7 cellular contexts compared by ENCODE assay signal in the genomic region with DNA sequence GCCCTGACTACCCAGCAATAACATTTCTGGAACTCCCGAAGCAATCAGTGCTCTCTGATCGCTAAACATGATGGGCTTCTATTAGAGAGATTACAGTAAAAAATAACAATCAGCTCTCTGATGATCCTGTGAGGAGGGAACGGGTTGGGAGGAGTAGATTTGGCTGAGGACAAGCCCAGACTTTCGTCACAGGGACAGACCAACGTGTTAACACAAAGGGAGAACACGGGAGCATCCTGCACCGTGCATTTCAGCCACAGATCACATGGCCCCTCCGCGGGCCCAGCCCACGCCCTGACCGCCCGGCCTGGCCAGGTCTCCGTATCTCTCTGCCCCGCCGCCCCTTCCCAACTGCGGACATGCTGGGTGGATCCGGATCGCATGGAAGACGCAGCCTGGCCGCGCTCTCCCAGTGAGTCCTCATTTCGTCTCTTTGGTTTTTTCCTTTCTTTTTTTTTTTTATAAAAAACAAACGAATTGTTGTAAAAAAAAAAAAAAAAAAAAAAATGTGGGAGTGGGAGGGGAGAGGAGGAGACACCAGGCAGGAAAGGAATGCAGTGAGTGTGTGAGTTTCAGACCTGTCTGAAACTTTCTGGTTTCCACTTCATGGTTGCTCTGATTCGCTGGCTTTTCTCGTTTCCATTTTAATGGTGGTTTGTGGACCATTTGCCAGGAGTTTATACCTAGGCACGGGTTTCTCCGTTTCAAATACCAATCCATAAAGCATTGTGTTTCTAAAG.
DNase-seq lines count a peak whose midpoint lies in the region; ATAC-seq, FAIRE-seq and TF ChIP-seq lines count a peak whose summit lies in the region.

No MANE protein-coding gene starts in this region.

- H3K9ac ChIP-seq in PC-3 (ENCODE audit: low read length) (peak overlapping the region; percentile 85), duodenal mucosa (ENCODE audit: low read depth in 1 of 2, low read length in 2 of 2) (peak overlapping the region in 1 of 2 donors; percentile 33), subcutaneous abdominal adipose tissue (ENCODE audit: low read length in 5 of 5) (peak overlapping the region in 4 of 5 donors; percentile 38 to 74 (median 57))

- TF ChIP-seq POLR2A in H54 (IDR thresholded peaks at IDR 0.05; ENCODE audit: low read depth, low read length), result peak; percentile 56; the same call in 1 of the 2 replicates

- POLR2A ChIA-PET in PC-3 (lab: Charles Lee; ENCODE audit: unreplicated experiment), result interaction anchor here (0.6 kb wide), 1 partner anchor 29 kb away, joined by 3 read pairs; no protein-coding TSS in a partner anchor

- peaks cover 15% of the 10 kb centered on the region for H3K9me3 Mint-ChIP-seq in activated CD4-positive, alpha-beta T cell treated with anti-CD3 and anti-CD28 coated beads, Interleukin-2, amount 10 ng/mL, durations not matched to agents 24 days and 14 days

- H3K4me3 ChIP-seq in PC-3 (ENCODE audit: low read length), result peak overlapping the region; percentile 81
- peak overlapping the region; percentile 34 to 37 for H3K4me3 ChIP-seq in duodenal mucosa (ENCODE audit: low read depth in 1 of 2, low read length in 2 of 2)
- H3K4me3 ChIP-seq in subcutaneous abdominal adipose tissue (ENCODE audit: low read depth in 1 of 5, low read length in 5 of 5), result peak overlapping the region; percentile 65 to 81 (median 71)

- H3K4me1 Mint-ChIP-seq in activated CD4-positive, alpha-beta T cell treated with anti-CD3 and anti-CD28 coated beads, Interleukin-2, amount 10 ng/mL, durations not matched to agents 24 days and 14 days, result peaks cover 8% of the 10 kb centered on the region

- H2AFZ ChIP-seq in PC-3 (ENCODE audit: low read length), result peak overlapping the region; percentile 71

- peaks cover 2% of the 10 kb centered on the region for H3K27me3 Mint-ChIP-seq in activated CD4-positive, alpha-beta T cell treated with anti-CD3 and anti-CD28 coated beads, Interleukin-2, amount 10 ng/mL, durations not matched to agents 24 days and 14 days

- no peaks in the 10 kb centered on the region for H3K36me3 Mint-ChIP-seq in activated CD4-positive, alpha-beta T cell treated with anti-CD3 and anti-CD28 coated beads, Interleukin-2, amount 10 ng/mL, durations not matched to agents 24 days and 14 days (ENCODE audit: low read depth)

- ATAC-seq in PC-3 (peak; percentile 96), left lobe of liver (peak; percentile 85)

- no peak for TF ChIP-seq CTCF in PC-3 (conservative IDR thresholded peaks at IDR 0.05; ENCODE audit: low read depth, low read length)

- no peak overlapping the region for H3K4me3 Mint-ChIP-seq in activated CD4-positive, alpha-beta T cell treated with anti-CD3 and anti-CD28 coated beads, Interleukin-2, amount 10 ng/mL, durations not matched to agents 24 days and 14 days

- H3K9me3 ChIP-seq in PC-3 (ENCODE audit: low read length) (peaks cover 2% of the 10 kb centered on the region), duodenal mucosa (ENCODE audit: control insufficient read depth in 1 of 2, low read length in 2 of 2) (peaks cover 7% of the 10 kb centered on the region in 2 donors), subcutaneous abdominal adipose tissue (ENCODE audit: control insufficient read depth in 5 of 5, low read length in 5 of 5) (peaks cover 0 to 9% (median 7%) of the 10 kb centered on the region in 5 donors)

- H4K20me1 ChIP-seq in PC-3 (ENCODE audit: low read length), result no peaks in the 10 kb centered on the region

- H3K4me1 ChIP-seq in PC-3 (ENCODE audit: insufficient read depth, low read length) (peaks cover 20% of the 10 kb centered on the region), duodenal mucosa (ENCODE audit: control insufficient read depth in 1 of 2, insufficient read depth in 2 of 2, low read length in 2 of 2) (peaks cover 2 to 17% of the 10 kb centered on the region in 2 donors), subcutaneous abdominal adipose tissue (ENCODE audit: control insufficient read depth in 5 of 5, insufficient read depth in 5 of 5, low read length in 5 of 5) (peaks cover 0 to 39% (median 31%) of the 10 kb centered on the region in 5 donors)

- no TSS peak for BruUV-seq in PC-3 (replicated peaks; lab: Mats Ljungman, UMichigan)

- H3K27ac Mint-ChIP-seq in activated CD4-positive, alpha-beta T cell treated with anti-CD3 and anti-CD28 coated beads, Interleukin-2, amount 10 ng/mL, durations not matched to agents 24 days and 14 days, result no peak overlapping the region

- CTCF ChIA-PET in PC-3 (lab: Charles Lee), result no interaction called here

- FAIRE-seq in H54 (lab: Jason Lieb, UNC), result no peak

- H3K27me3 ChIP-seq in PC-3 (ENCODE audit: low read length) (no peaks in the 10 kb centered on the region), duodenal mucosa (ENCODE audit: control insufficient read depth in 1 of 2, insufficient read depth in 2 of 2, low read length in 2 of 2) (peaks cover 0 to 9% of the 10 kb centered on the region in 2 donors), subcutaneous abdominal adipose tissue (ENCODE audit: control insufficient read depth in 5 of 5, insufficient read depth in 4 of 5, low read length in 5 of 5) (no peaks in the 10 kb centered on the region)

- H3K36me3 ChIP-seq in PC-3 (ENCODE audit: low read depth, low read length) (peaks cover 19% of the 10 kb centered on the region), duodenal mucosa (ENCODE audit: control insufficient read depth in 1 of 2, insufficient read depth in 2 of 2, low read length in 2 of 2) (no peaks in the 10 kb centered on the region), subcutaneous abdominal adipose tissue (ENCODE audit: control insufficient read depth in 5 of 5, insufficient read depth in 5 of 5, low read length in 5 of 5) (peaks cover 0 to 3% (median 0%) of the 10 kb centered on the region in 5 donors)

- H3K79me2 ChIP-seq in PC-3 (ENCODE audit: low read length), result peaks cover 40% of the 10 kb centered on the region

- DNase-seq in H54 (ENCODE audit: insufficient read length, low spot score) (peak; percentile 61), PC-3 (peak; percentile 92), left lobe of liver (ENCODE audit: low spot score) (peak; percentile 95)
- DNase-seq in activated CD4-positive, alpha-beta T cell treated with anti-CD3 and anti-CD28 coated beads, Interleukin-2, amount 10 ng/mL, durations not matched to agents 24 days and 14 days, result no peak
- DNase-seq in stimulated activated CD8-positive, alpha-beta memory T cell treated with anti-CD3 and anti-CD28 coated beads, Interleukin-4, amount 100 ng/mL, for 48 hours, result no peak

- no peaks in the 10 kb centered on the region for H3F3A ChIP-seq in PC-3 (ENCODE audit: low read length, unreplicated experiment)

- peak overlapping the region; percentile 65 for H3K27ac ChIP-seq in PC-3 (ENCODE audit: low read length)
- H3K27ac ChIP-seq in duodenal mucosa (ENCODE audit: low read depth, low read length), result peak overlapping the region; percentile 67
- H3K27ac ChIP-seq in subcutaneous abdominal adipose tissue (ENCODE audit: low read depth, low read length), result peak overlapping the region; percentile 66

- no peaks in the 10 kb centered on the region for H3K9me2 ChIP-seq in PC-3 (replicated peaks; ENCODE audit: low read length)

- peak overlapping the region; percentile 84 for H3K4me2 ChIP-seq in PC-3 (ENCODE audit: low read length)

- intact Hi-C loops in PC-3 (cut with micrococcal nuclease), result loop anchor here (1.0 kb wide), 2 partner anchors 19 to 112 kb away; partner anchors contain the start of gene CALD1
- intact Hi-C loops in activated CD4-positive, alpha-beta T cell treated with anti-CD3 and anti-CD28 coated beads, Interleukin-2, amount 10 ng/mL, durations not matched to agents 24 days and 14 days (cut with micrococcal nuclease), result no loop called here

Comparison
In these comparisons a context has a peak if more than half of its experiments do, and no peak if none do; other contexts are left out.
1. DNase-seq: peak in H54 (single experiment), PC-3 (single experiment) and left lobe of liver (single experiment); none in activated CD4-positive, alpha-beta T cell treated with anti-CD3 and anti-CD28 coated beads, Interleukin-2, amount 10 ng/mL, durations not matched to agents 24 days and 14 days (single experiment) and stimulated activated CD8-positive, alpha-beta memory T cell treated with anti-CD3 and anti-CD28 coated beads, Interleukin-4, amount 100 ng/mL, for 48 hours (single experiment).
2. Peak in every context shown above with its lines, with median percentiles within 50 percentile points of each other: H3K27ac ChIP-seq and H3K4me3 ChIP-seq.